Comparison of ENCODE assay signal across 28 cellular contexts in the genomic region with DNA sequence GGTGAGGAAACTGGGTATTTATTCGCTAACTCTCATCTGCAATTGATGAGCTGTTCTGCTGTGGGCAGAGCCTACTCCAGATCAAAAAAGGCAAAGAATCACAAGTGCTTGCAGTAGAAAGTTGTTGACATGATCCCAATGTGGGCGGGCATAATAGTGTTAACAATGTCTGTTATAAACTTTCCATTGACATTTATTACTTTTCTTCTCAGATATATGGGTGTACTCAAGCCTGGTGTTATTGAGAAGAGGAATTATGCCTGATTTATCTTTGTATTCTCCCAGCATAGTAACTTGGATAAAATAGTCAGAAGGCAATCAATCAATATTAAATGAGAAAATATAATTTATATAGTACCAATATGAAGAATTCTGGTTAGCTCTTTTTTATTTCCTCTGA. TPM values are rescaled to one million over a fixed set of nuclear protein-coding genes. Genes with fewer than 3 reads are reported as not detected.
"Had no signal": no experiment of that assay in that cellular context is flagged by ENCODE, and none has a peak within 500 bp of the region (broad histone marks: within the 10 kb centered on the region; RNA-seq: fewer than 3 reads in every experiment).

No MANE protein-coding gene starts in this region.

- H3K4me3 ChIP-seq: left lung, lower lobe of right lung, neural progenitor cell, ovary, sigmoid colon, smooth muscle cell, stomach, testis, thyroid gland, transverse colon, upper lobe of left lung, vagina had no signal

- H3K27me3 ChIP-seq: left lung, neural progenitor cell, neutrophil, ovary, sigmoid colon, stomach, testis, thyroid gland, transverse colon, upper lobe of left lung, vagina had no signal

- H3K36me3 ChIP-seq: left lung, lower lobe of right lung, neural progenitor cell, neutrophil, ovary, sigmoid colon, stomach, thyroid gland, transverse colon, upper lobe of left lung, vagina had no signal

- H3K4me1 ChIP-seq: neural progenitor cell had no signal

- ATAC-seq: left cardiac atrium; left lung; lower lobe of right lung; natural killer cell; right cardiac atrium; stimulated activated naive B cell treated with anti-CD40 and anti-IgM and Interleukin-4, amounts not matched to agents 10 μg/mL and 1 μg/mL and 100 μg/mL, for 72 hours; stimulated activated naive CD8-positive, alpha-beta T cell treated with anti-CD3 and anti-CD28 coated beads, Interleukin-15, Interleukin-2, amounts not matched to agents 100 U/mL and 50 U/mL, for 24 hours had no signal

- H3K9ac ChIP-seq: neural progenitor cell had no signal

- H2AFZ ChIP-seq: neural progenitor cell had no signal

- H3K4me2 ChIP-seq: neural progenitor cell, smooth muscle cell had no signal

- H3K27ac ChIP-seq: left lung, lower lobe of right lung, neural progenitor cell, neutrophil, ovary, sigmoid colon, stomach, testis, thyroid gland, transverse colon, upper lobe of left lung, vagina had no signal

- H3K9me3 ChIP-seq: left lung, lower lobe of right lung, neutrophil, ovary, sigmoid colon, stomach, testis, thyroid gland, transverse colon, upper lobe of left lung, vagina had no signal

- DNase-seq: hippocampal formation; kidney glomerular epithelial cell; left cardiac atrium; left lung; lower lobe of right lung; mammary epithelial cell; mesenchymal stem cell; naive B cell; natural killer cell; nephron progenitor cell; occipital lobe; ovary; retina; right cardiac atrium; sigmoid colon; stimulated activated CD4-positive, alpha-beta T cell treated with anti-CD3 and anti-CD28 coated beads, Interleukin-2, amount 100 ng/mL, for 24 hours; stimulated activated CD4-positive, alpha-beta T cell treated with anti-CD3 and anti-CD28 coated beads, Interleukin-4, amount 100 ng/mL, for 1 hour; stimulated activated naive B cell treated with anti-CD40 and anti-IgM and Interleukin-4, amounts not matched to agents 10 μg/mL and 1 μg/mL and 100 μg/mL, for 72 hours; stimulated activated naive CD8-positive, alpha-beta T cell treated with anti-CD3 and anti-CD28 coated beads, Interleukin-15, Interleukin-2, amounts not matched to agents 100 U/mL and 50 U/mL, for 24 hours; stomach; testis; thyroid gland; transverse colon; upper lobe of left lung had no signal

RNA-seq across cellular contexts. Expression of gene ZNF474, which starts 47.8 kb away (rescaled TPM):
- total RNA-seq: transverse colon had no signal
- polyA plus RNA-seq: right cardiac atrium had no signal
